In genomic region chr10:36636285-36636839, GRCh38 we compare ENCODE assay signal across 25 cellular contexts.
"Had no signal": no experiment of that assay in that cellular context is flagged by ENCODE, and none has a peak within 500 bp of the region (broad histone marks: within the 10 kb centered on the region; RNA-seq: fewer than 3 reads in every experiment).

No MANE protein-coding gene starts in this region.

- ATAC-seq: left lobe of liver; lower lobe of right lung; naive thymus-derived CD8-positive, alpha-beta T cell; right cardiac atrium; stimulated activated effector memory CD8-positive, alpha-beta T cell treated with anti-CD3 and anti-CD28 coated beads, Interleukin-12 subunit alpha, Interleukin-12 subunit beta, amount 100 ng/mL, for 72 hours; upper lobe of right lung had no signal

- H3K4me3 ChIP-seq: hepatocyte, lower lobe of right lung, sigmoid colon, spleen, suprapubic skin, thoracic aorta, tibial artery, upper lobe of right lung had no signal

- H3K4me2 ChIP-seq: hepatocyte had no signal

- H3K27ac Mint-ChIP-seq: naive thymus-derived CD8-positive, alpha-beta T cell; nephron; progenitor cell of endocrine pancreas; stimulated activated effector memory CD8-positive, alpha-beta T cell treated with anti-CD3 and anti-CD28 coated beads, Interleukin-12 subunit alpha, Interleukin-12 subunit beta, amount 100 ng/mL, for 72 hours; stimulated activated naive CD8-positive, alpha-beta T cell treated with anti-CD3 and anti-CD28 coated beads, Interleukin-15, Interleukin-2, amounts not matched to agents 100 ng/mL and 50 ng/mL, for 24 hours had no signal

- H2AFZ ChIP-seq: hepatocyte had no signal

- DNase-seq: islet precursor cell; lower lobe of right lung; mammary epithelial cell; mesenchymal stem cell; naive thymus-derived CD8-positive, alpha-beta T cell; nucleus accumbens; right cardiac atrium; sigmoid colon; small intestine; spleen; stimulated activated CD4-positive, alpha-beta T cell treated with anti-CD3 and anti-CD28 coated beads, Interleukin-4, amount 100 ng/mL, for 24 hours; stimulated activated naive CD4-positive, alpha-beta T cell; tibial artery; trophoblast cell; upper lobe of right lung had no signal

- H3K27me3 Mint-ChIP-seq: naive thymus-derived CD8-positive, alpha-beta T cell; progenitor cell of endocrine pancreas; stimulated activated naive CD8-positive, alpha-beta T cell treated with anti-CD3 and anti-CD28 coated beads, Interleukin-15, Interleukin-2, amounts not matched to agents 100 ng/mL and 50 ng/mL, for 24 hours had no signal

- H3K27ac ChIP-seq: hepatocyte, lower lobe of right lung, sigmoid colon, spleen, suprapubic skin, thoracic aorta, tibial artery, upper lobe of right lung had no signal

- H3K4me3 Mint-ChIP-seq: naive thymus-derived CD8-positive, alpha-beta T cell; nephron; neural crest cell; stimulated activated effector memory CD8-positive, alpha-beta T cell treated with anti-CD3 and anti-CD28 coated beads, Interleukin-12 subunit alpha, Interleukin-12 subunit beta, amount 100 ng/mL, for 72 hours; stimulated activated naive CD8-positive, alpha-beta T cell treated with anti-CD3 and anti-CD28 coated beads, Interleukin-15, Interleukin-2, amounts not matched to agents 100 ng/mL and 50 ng/mL, for 24 hours had no signal

- H3K27me3 ChIP-seq: hepatocyte, sigmoid colon, spleen, suprapubic skin, tibial artery, upper lobe of right lung had no signal

- H3K4me1 Mint-ChIP-seq: naive thymus-derived CD8-positive, alpha-beta T cell; neural crest cell; stimulated activated effector memory CD8-positive, alpha-beta T cell treated with anti-CD3 and anti-CD28 coated beads, Interleukin-12 subunit alpha, Interleukin-12 subunit beta, amount 100 ng/mL, for 72 hours had no signal

- H3K36me3 ChIP-seq: lower lobe of right lung, sigmoid colon, spleen, suprapubic skin, thoracic aorta, tibial artery, upper lobe of right lung had no signal

- FAIRE-seq: small intestine, urothelium cell line had no signal

- H3K36me3 Mint-ChIP-seq: naive thymus-derived CD8-positive, alpha-beta T cell; stimulated activated effector memory CD8-positive, alpha-beta T cell treated with anti-CD3 and anti-CD28 coated beads, Interleukin-12 subunit alpha, Interleukin-12 subunit beta, amount 100 ng/mL, for 72 hours had no signal

- H3K4me1 ChIP-seq: lower lobe of right lung, sigmoid colon, spleen, suprapubic skin, tibial artery, upper lobe of right lung had no signal

- H3K79me2 ChIP-seq: hepatocyte had no signal

- H3K9me3 ChIP-seq: lower lobe of right lung, sigmoid colon, suprapubic skin, thoracic aorta, tibial artery, upper lobe of right lung had no signal
